8 cellular contexts compared by ENCODE assay signal in genomic region chr19:46861691-46862503, GRCh38. TPM values are rescaled to one million over a fixed set of nuclear protein-coding genes. Genes with fewer than 3 reads are reported as not detected.
A peak's percentile ranks its signal among the peaks of the same experiment; 100 is the strongest.
DNase-seq lines count a peak whose midpoint lies in the region; ATAC-seq, FAIRE-seq and TF ChIP-seq lines count a peak whose summit lies in the region.

No MANE protein-coding gene starts in this region.

- H3K9me3 ChIP-seq in BLaER1 treated with 17β-estradiol and CSF1 and Interleukin-3, amounts not matched to agents 10 nM and 100 nM (replicated peaks in 1 of 11), result no peaks in the 10 kb centered on the region
- H3K9me3 ChIP-seq in WERI-Rb-1 (ENCODE audit: severe bottlenecking), result no peaks in the 10 kb centered on the region
- no peaks in the 10 kb centered on the region for H3K9me3 ChIP-seq in keratinocyte (ENCODE audit: control insufficient read depth, low read depth, low read length)
- H3K9me3 ChIP-seq in thymus (ENCODE audit: control insufficient read depth), result no peaks in the 10 kb centered on the region

- H2AFZ ChIP-seq in GM23338, result no peak overlapping the region
- no peak overlapping the region for H2AFZ ChIP-seq in keratinocyte (ENCODE audit: control insufficient read depth, low read length)

- peak overlapping the region; percentile 83 to 99 (median 97) for H3K9ac ChIP-seq in BLaER1 treated with 17β-estradiol and CSF1 and Interleukin-3, amounts not matched to agents 10 nM and 100 nM
- H3K9ac ChIP-seq in keratinocyte (ENCODE audit: control insufficient read depth, extremely low read depth, insufficient read depth, low read length), result peak overlapping the region; percentile 80

- 1% methylated on average over 19 of the region's 19 CpGs for WGBS in thymus

- no peak for ATAC-seq in GM23338
- ATAC-seq in HG03432 (IDR thresholded peaks at IDR 0.05; ENCODE audit: unreplicated experiment), result no peak
- ATAC-seq in HG03354 (IDR thresholded peaks at IDR 0.05; ENCODE audit: poor library complexity, severe bottlenecking, unreplicated experiment), result no peak

- H3K27ac ChIP-seq in BLaER1 treated with 17β-estradiol and CSF1 and Interleukin-3, amounts not matched to agents 10 nM and 100 nM, result peak overlapping the region; percentile 24 to 100 (median 99)
- H3K27ac ChIP-seq in GM23338 (ENCODE audit: low read depth) (peak overlapping the region; percentile 70; the same call in 1 of the 2 replicates), WERI-Rb-1 (peak overlapping the region; percentile 70), keratinocyte (ENCODE audit: control insufficient read depth, insufficient read depth, low read length) (peak overlapping the region; percentile 45), thymus (ENCODE audit: low read depth) (peak overlapping the region; percentile 42)

- H3K9me3 Mint-ChIP-seq in GM23338, result no peaks in the 10 kb centered on the region; the same call in 2 of the 3 replicates

- no peak overlapping the region for H3K27ac Mint-ChIP-seq in GM23338

- peaks cover 72 to 79% (median 78%) of the 10 kb centered on the region in 10 experiments for H3K4me1 ChIP-seq in BLaER1 treated with 17β-estradiol and CSF1 and Interleukin-3, amounts not matched to agents 10 nM and 100 nM
- peaks cover 49% of the 10 kb centered on the region for H3K4me1 ChIP-seq in GM23338 (ENCODE audit: insufficient read depth)
- peaks cover 47% of the 10 kb centered on the region for H3K4me1 ChIP-seq in keratinocyte (ENCODE audit: control insufficient read depth, extremely low read depth, insufficient read depth, low read length)
- peaks cover 15% of the 10 kb centered on the region for H3K4me1 ChIP-seq in thymus (ENCODE audit: control insufficient read depth, insufficient read depth, low read length)

- H3K27me3 ChIP-seq in BLaER1 treated with 17β-estradiol and CSF1 and Interleukin-3, amounts not matched to agents 10 nM and 100 nM, result no peaks in the 10 kb centered on the region
- no peaks in the 10 kb centered on the region for H3K27me3 ChIP-seq in GM23338 (ENCODE audit: insufficient read depth)
- H3K27me3 ChIP-seq in WERI-Rb-1 (ENCODE audit: insufficient read depth, low read depth, severe bottlenecking), result no peaks in the 10 kb centered on the region
- H3K27me3 ChIP-seq in keratinocyte (ENCODE audit: control insufficient read depth, extremely low read depth, insufficient read depth, low read length), result no peaks in the 10 kb centered on the region
- H3K27me3 ChIP-seq in thymus (ENCODE audit: control insufficient read depth, insufficient read depth), result no peaks in the 10 kb centered on the region

- TF ChIP-seq CTCF in GM23338 (conservative IDR thresholded peaks at IDR 0.05; ENCODE audit: low read depth in 2 of 2) (no peak), WERI-Rb-1 (IDR thresholded peaks at IDR 0.05; ENCODE audit: low read depth, low read length) (no peak), keratinocyte (optimal IDR thresholded peaks at IDR 0.05 in 1 of 3, IDR thresholded peaks at IDR 0.05 in 1 of 3, conservative IDR thresholded peaks at IDR 0.05 in 1 of 3; ENCODE audit: extremely low read depth in 1 of 3, insufficient read depth in 2 of 3, low read length in 3 of 3) (no peak)

- H3K4me1 Mint-ChIP-seq in GM23338, result peaks cover 18% of the 10 kb centered on the region

- H3K36me3 Mint-ChIP-seq in GM23338 (ENCODE audit: low read depth), result peaks cover 5% of the 10 kb centered on the region; the same call in 1 of the 3 replicates

- peaks cover 50 to 56% (median 54%) of the 10 kb centered on the region in 11 experiments for H4K20me1 ChIP-seq in BLaER1 treated with 17β-estradiol and CSF1 and Interleukin-3, amounts not matched to agents 10 nM and 100 nM
- H4K20me1 ChIP-seq in GM23338 (replicated peaks; ENCODE audit: insufficient read depth), result peaks cover 38% of the 10 kb centered on the region
- H4K20me1 ChIP-seq in keratinocyte (ENCODE audit: control insufficient read depth, extremely low read depth, insufficient read depth, low read length), result peaks cover 3% of the 10 kb centered on the region

- peaks cover 0 to 26% (median 16%) of the 10 kb centered on the region in 11 experiments; a peak in 13 of 22 replicates for H3K36me3 ChIP-seq in BLaER1 treated with 17β-estradiol and CSF1 and Interleukin-3, amounts not matched to agents 10 nM and 100 nM
- no peaks in the 10 kb centered on the region for H3K36me3 ChIP-seq in GM23338 (ENCODE audit: insufficient read depth)
- H3K36me3 ChIP-seq in WERI-Rb-1, result peaks cover 17% of the 10 kb centered on the region
- peaks cover 0 to 7% of the 10 kb centered on the region in 2 experiments for H3K36me3 ChIP-seq in keratinocyte (ENCODE audit: control insufficient read depth in 2 of 2, extremely low read depth in 1 of 2, insufficient read depth in 2 of 2, low read length in 2 of 2)
- H3K36me3 ChIP-seq in thymus (ENCODE audit: control insufficient read depth, insufficient read depth), result no peaks in the 10 kb centered on the region

- peak overlapping the region; percentile 65 to 89 (median 85) for H3K4me3 ChIP-seq in BLaER1 treated with 17β-estradiol and CSF1 and Interleukin-3, amounts not matched to agents 10 nM and 100 nM
- H3K4me3 ChIP-seq in GM23338 (peak overlapping the region; percentile 95), WERI-Rb-1 (ENCODE audit: low read depth, low read length) (peak overlapping the region; percentile 81), keratinocyte (ENCODE audit: control insufficient read depth in 2 of 3, extremely low read depth in 1 of 3, insufficient read depth in 2 of 3, low read depth in 1 of 3, low read length in 3 of 3) (peak overlapping the region; percentile 60 to 94 (median 89)), thymus (ENCODE audit: low read length) (peak overlapping the region; percentile 76)

- H3K9me1 ChIP-seq in keratinocyte (ENCODE audit: control insufficient read depth, extremely low read depth, insufficient read depth, low read length), result peaks cover 4% of the 10 kb centered on the region

- H3K9me2 ChIP-seq in GM23338 (ENCODE audit: insufficient read depth), result no peaks in the 10 kb centered on the region

- FAIRE-seq in keratinocyte (lab: Jason Lieb, UNC), result no peak

- H3F3A ChIP-seq in GM23338 (replicated peaks; ENCODE audit: low read depth), result peaks cover 33% of the 10 kb centered on the region

- peaks cover 7% of the 10 kb centered on the region for H3K27me3 Mint-ChIP-seq in GM23338 (ENCODE audit: insufficient read depth, low read depth, poor library complexity)

- H3K79me2 ChIP-seq in GM23338 (replicated peaks; ENCODE audit: insufficient read depth) (peaks cover 72% of the 10 kb centered on the region), keratinocyte (ENCODE audit: control insufficient read depth, insufficient read depth, low read length) (peaks cover 55% of the 10 kb centered on the region)

- H3K4me3 Mint-ChIP-seq in GM23338, result no peak overlapping the region

- peak overlapping the region; percentile 88 to 100 (median 98) for H3K4me2 ChIP-seq in BLaER1 treated with 17β-estradiol and CSF1 and Interleukin-3, amounts not matched to agents 10 nM and 100 nM
- H3K4me2 ChIP-seq in GM23338 (peak overlapping the region; percentile 100), keratinocyte (ENCODE audit: control insufficient read depth, extremely low read depth, insufficient read depth, low read depth, low read length) (peak overlapping the region; percentile 93)

- dilution Hi-C loops in keratinocyte (cut with MboI; ENCODE audit: extremely low pct_ligation_motif_present, low sequenced_read_pairs), result no loop called here

- DNase-seq in GM23338 (ENCODE audit: low spot score) (peak; percentile 43), WERI-Rb-1 (no peak), keratinocyte (ENCODE audit: low read depth, low spot score) (no peak), NCI-H1436 treated with DMSO at 0.1 percent for 48 hours (lab: John Stamatoyannopoulos, UW) (no peak)

TF ChIP-seq in GM23338, 12 proteins besides CTCF, POLR2A, EP300 and RAD21 (continues in another document):
- TF ChIP-seq ZNF114 (CRISPR knock-in tag; IDR thresholded peaks at IDR 0.05), result no peak
- no peak for TF ChIP-seq STAT1 (IDR thresholded peaks at IDR 0.05; ENCODE audit: unreplicated experiment)
- no peak for TF ChIP-seq POLR2AphosphoS5 (IDR thresholded peaks at IDR 0.05; ENCODE audit: low read depth)
- no peak for TF ChIP-seq JUNB (IDR thresholded peaks at IDR 0.05; ENCODE audit: unreplicated experiment)
- no peak for TF ChIP-seq ZNF331 (CRISPR knock-in tag; IDR thresholded peaks at IDR 0.05; ENCODE audit: low read depth)
- no peak for TF ChIP-seq EZH2phosphoT487 (IDR thresholded peaks at IDR 0.05; ENCODE audit: unreplicated experiment)
- no peak for TF ChIP-seq EZH2 (IDR thresholded peaks at IDR 0.05; ENCODE audit: low read depth, unreplicated experiment)

RNA-seq across cellular contexts. Expression of gene ARHGAP35, which starts 1.1 kb away (rescaled TPM):
- 49.4 and 57.7 TPM in 2 replicates for total RNA-seq in GM23338 (2014; rRNA removed; shearing (Covaris generic))
- polyA plus RNA-seq in GM23338 (2016; fragmentation: Nextera tagmentation; extraction: Ambion mirVana), result 13.6 and 14.4 TPM in 2 replicates
- 14.3 to 21.7 TPM (median 19.5 TPM) in 3 replicates for polyA plus RNA-seq in keratinocyte
- 10.5 TPM for polyA plus RNA-seq in keratinocyte (2011; ENCODE audit: low read depth)
- 15.7 and 18.8 TPM in 2 replicates for polyA plus RNA-seq in keratinocyte (2011; cell fraction: cytosol; rRNA removed)
- 39.3 and 40.4 TPM in 2 replicates for polyA plus RNA-seq in keratinocyte (2011; cell fraction: nucleus; rRNA removed)
- polyA plus RNA-seq in keratinocyte (2012; ENCODE audit: low replicate concordance), result 14.8 and 26.2 TPM in 2 replicates
- 35.4 to 53.2 TPM (median 45.6 TPM) in 3 replicates for polyA minus RNA-seq in keratinocyte
- 20.0 TPM for polyA minus RNA-seq in keratinocyte (2011; cell fraction: cytosol; rRNA and poly(A)+ RNA removed)
- 33.8 and 54.2 TPM in 2 replicates for polyA minus RNA-seq in keratinocyte (2011; cell fraction: nucleus; rRNA and poly(A)+ RNA removed)
- 8.8 TPM for polyA plus RNA-seq in thymus

RNA-seq across cellular contexts. Expression of gene AP2S1, which starts 11.3 kb away (rescaled TPM):
- total RNA-seq in GM23338 (2014; rRNA removed; shearing (Covaris generic)), result 115 and 140 TPM in 2 replicates
- polyA plus RNA-seq in GM23338 (2016; fragmentation: Nextera tagmentation; extraction: Ambion mirVana), result 278 and 299 TPM in 2 replicates
- polyA plus RNA-seq in keratinocyte, result 183 to 218 TPM (median 192 TPM) in 3 replicates
- 55.4 TPM for polyA plus RNA-seq in keratinocyte (2011; ENCODE audit: low read depth)
- polyA plus RNA-seq in keratinocyte (2011; cell fraction: cytosol; rRNA removed), result 153 and 244 TPM in 2 replicates
- polyA plus RNA-seq in keratinocyte (2011; cell fraction: nucleus; rRNA removed), result 61.8 and 80.5 TPM in 2 replicates
- 182 and 267 TPM in 2 replicates for polyA plus RNA-seq in keratinocyte (2012; ENCODE audit: low replicate concordance)
- polyA minus RNA-seq in keratinocyte, result 77.5 to 115 TPM (median 95.2 TPM) in 3 replicates
- polyA minus RNA-seq in keratinocyte (2011; cell fraction: cytosol; rRNA and poly(A)+ RNA removed), result 177 TPM
- 21.6 and 26.3 TPM in 2 replicates for polyA minus RNA-seq in keratinocyte (2011; cell fraction: nucleus; rRNA and poly(A)+ RNA removed)
- 88.0 TPM for polyA plus RNA-seq in thymus

Comparison
In these comparisons a context has a peak if more than half of its experiments do, and no peak if none do; other contexts are left out.
1. H3K27ac ChIP-seq: peak in every context shown above with its lines; median percentile 99 in BLaER1 treated with 17β-estradiol and CSF1 and Interleukin-3, amounts not matched to agents 10 nM and 100 nM; 70 in GM23338; 70 in WERI-Rb-1; 45 in keratinocyte; 42 in thymus.